Comparison of ENCODE assay signal across 1 cellular context in the genomic region with DNA sequence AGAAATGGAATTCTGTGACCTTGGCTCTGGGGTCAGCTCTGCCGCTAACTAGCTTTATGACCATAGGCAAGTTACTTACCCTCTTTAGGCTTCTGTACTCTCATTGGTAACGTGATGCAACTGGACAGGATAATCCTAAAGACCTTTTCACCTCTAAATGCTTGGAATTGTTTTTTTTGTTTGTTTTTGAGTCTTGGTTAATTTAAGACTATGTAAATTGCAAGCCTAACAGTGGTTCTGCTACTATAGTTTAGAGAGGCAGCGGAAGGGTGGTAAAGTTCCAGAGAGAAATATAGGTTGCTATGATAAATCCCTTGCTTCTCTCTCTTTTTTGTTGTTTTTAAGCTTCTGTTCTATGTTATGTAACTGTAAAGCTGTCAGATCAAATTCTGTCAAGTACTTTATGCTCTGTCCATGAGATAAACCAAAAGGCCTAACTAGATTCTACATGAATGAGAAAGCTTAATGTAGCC.
TF ChIP-seq lines count a peak whose summit lies in the region.

No MANE protein-coding gene starts in this region.

TF ChIP-seq in HepG2, 621 proteins besides CTCF, POLR2A, EP300 and RAD21 (continued from another document and continues in another):
- TF ChIP-seq ZNF318 (CRISPR knock-in tag; IDR thresholded peaks at IDR 0.05) (no peak), HMG20A (CRISPR knock-in tag; IDR thresholded peaks at IDR 0.05; ENCODE audit: borderline replicate concordance) (peak; percentile 50; the same call in 1 of the 2 replicates), ESRRA (CRISPR knock-in tag; IDR thresholded peaks at IDR 0.05; ENCODE audit: low read depth) (no peak), POLR2AphosphoS5 (IDR thresholded peaks at IDR 0.05; ENCODE audit: low read depth, low read length) (0 out of 2 replicates have a peak, but pooled peaks have one; percentile 21), ZZZ3 (CRISPR knock-in tag; IDR thresholded peaks at IDR 0.05; ENCODE audit: borderline replicate concordance) (no peak), ZBTB8A (CRISPR knock-in tag; IDR thresholded peaks at IDR 0.05; ENCODE audit: borderline replicate concordance, low read depth) (no peak), HNF4A (CRISPR knock-in tag; IDR thresholded peaks at IDR 0.05) (peak; percentile 52), ZNF790 (CRISPR knock-in tag; IDR thresholded peaks at IDR 0.05; ENCODE audit: borderline replicate concordance) (no peak), HNF4G (IDR thresholded peaks at IDR 0.05; ENCODE audit: borderline replicate concordance, low read depth, low read length) (0 out of 2 replicates have a peak, but pooled peaks have one; percentile 11), HNF4G (CRISPR knock-in tag; IDR thresholded peaks at IDR 0.05; ENCODE audit: borderline replicate concordance, low read depth) (no peak), ZNF10 (CRISPR knock-in tag; IDR thresholded peaks at IDR 0.05; ENCODE audit: borderline replicate concordance, low read depth) (no peak), PITX1 (CRISPR knock-in tag; IDR thresholded peaks at IDR 0.05) (0 out of 2 replicates have a peak, but pooled peaks have one; percentile 23), ZNF552 (CRISPR knock-in tag; IDR thresholded peaks at IDR 0.05; ENCODE audit: borderline replicate concordance) (no peak), SMAD3 (CRISPR knock-in tag; IDR thresholded peaks at IDR 0.05) (0 out of 2 replicates have a peak, but pooled peaks have one; percentile 47), CEBPB (IDR thresholded peaks at IDR 0.05; ENCODE audit: borderline replicate concordance, low read depth, low read length) (peak; percentile 55; the same call in 1 of the 2 replicates), ZNF547 (CRISPR knock-in tag; IDR thresholded peaks at IDR 0.05) (no peak), HOXD1 (CRISPR knock-in tag; IDR thresholded peaks at IDR 0.05) (no peak), NFIB (CRISPR knock-in tag; IDR thresholded peaks at IDR 0.05; ENCODE audit: borderline replicate concordance) (no peak), ZNF644 (CRISPR knock-in tag; IDR thresholded peaks at IDR 0.05; ENCODE audit: low read depth) (0 out of 2 replicates have a peak, but pooled peaks have one; percentile 16), NR2F1 (CRISPR knock-in tag; IDR thresholded peaks at IDR 0.05) (peak; percentile 80 to 93; a peak in 3 of 4 replicates), ZNF569 (CRISPR knock-in tag; IDR thresholded peaks at IDR 0.05; ENCODE audit: borderline replicate concordance) (no peak), ARID5B (CRISPR knock-in tag; IDR thresholded peaks at IDR 0.05) (peak; percentile 76), ZMYM4 (CRISPR knock-in tag; IDR thresholded peaks at IDR 0.05) (peak; percentile 72), ZNF496 (CRISPR knock-in tag; IDR thresholded peaks at IDR 0.05; ENCODE audit: insufficient replicate concordance) (no peak), JARID2 (CRISPR knock-in tag; IDR thresholded peaks at IDR 0.05; ENCODE audit: insufficient replicate concordance) (no peak), TCF7L2 (IDR thresholded peaks at IDR 0.05; ENCODE audit: low read depth, low read length) (no peak), ZNF3 (CRISPR knock-in tag; IDR thresholded peaks at IDR 0.05) (no peak), ZNF614 (CRISPR knock-in tag; IDR thresholded peaks at IDR 0.05; ENCODE audit: borderline replicate concordance) (peak; percentile 20; the same call in 1 of the 2 replicates), ATM (IDR thresholded peaks at IDR 0.05; ENCODE audit: borderline replicate concordance) (no peak), SOX13 (IDR thresholded peaks at IDR 0.05) (no peak), SOX13 (CRISPR knock-in tag; conservative IDR thresholded peaks at IDR 0.05 in 1 of 2, IDR thresholded peaks at IDR 0.05 in 1 of 2) (peak in 1 of 2 experiments; percentile 84; a peak in 2 of 4 replicates), ZBTB46 (CRISPR knock-in tag; IDR thresholded peaks at IDR 0.05; ENCODE audit: borderline replicate concordance) (no peak), ZNF749 (CRISPR knock-in tag; IDR thresholded peaks at IDR 0.05; ENCODE audit: borderline replicate concordance) (no peak), BCL6 (CRISPR knock-in tag; IDR thresholded peaks at IDR 0.05) (peak; percentile 69), ZNF713 (CRISPR knock-in tag; IDR thresholded peaks at IDR 0.05) (no peak), RARA (CRISPR knock-in tag; IDR thresholded peaks at IDR 0.05) (peak; percentile 83), ZSCAN31 (CRISPR knock-in tag; IDR thresholded peaks at IDR 0.05; ENCODE audit: low read depth) (no peak)
- TF ChIP-seq, protein P1, sequence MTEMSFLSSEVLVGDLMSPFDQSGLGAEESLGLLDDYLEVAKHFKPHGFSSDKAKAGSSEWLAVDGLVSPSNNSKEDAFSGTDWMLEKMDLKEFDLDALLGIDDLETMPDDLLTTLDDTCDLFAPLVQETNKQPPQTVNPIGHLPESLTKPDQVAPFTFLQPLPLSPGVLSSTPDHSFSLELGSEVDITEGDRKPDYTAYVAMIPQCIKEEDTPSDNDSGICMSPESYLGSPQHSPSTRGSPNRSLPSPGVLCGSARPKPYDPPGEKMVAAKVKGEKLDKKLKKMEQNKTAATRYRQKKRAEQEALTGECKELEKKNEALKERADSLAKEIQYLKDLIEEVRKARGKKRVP (CRISPR knock-in tag; IDR thresholded peaks at IDR 0.05) = peak in 1 of 2 experiments; percentile 81; a peak in 2 of 4 replicates
- TF ChIP-seq, protein P2, sequence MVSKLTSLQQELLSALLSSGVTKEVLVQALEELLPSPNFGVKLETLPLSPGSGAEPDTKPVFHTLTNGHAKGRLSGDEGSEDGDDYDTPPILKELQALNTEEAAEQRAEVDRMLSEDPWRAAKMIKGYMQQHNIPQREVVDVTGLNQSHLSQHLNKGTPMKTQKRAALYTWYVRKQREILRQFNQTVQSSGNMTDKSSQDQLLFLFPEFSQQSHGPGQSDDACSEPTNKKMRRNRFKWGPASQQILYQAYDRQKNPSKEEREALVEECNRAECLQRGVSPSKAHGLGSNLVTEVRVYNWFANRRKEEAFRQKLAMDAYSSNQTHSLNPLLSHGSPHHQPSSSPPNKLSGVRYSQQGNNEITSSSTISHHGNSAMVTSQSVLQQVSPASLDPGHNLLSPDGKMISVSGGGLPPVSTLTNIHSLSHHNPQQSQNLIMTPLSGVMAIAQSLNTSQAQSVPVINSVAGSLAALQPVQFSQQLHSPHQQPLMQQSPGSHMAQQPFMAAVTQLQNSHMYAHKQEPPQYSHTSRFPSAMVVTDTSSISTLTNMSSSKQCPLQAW (CRISPR knock-in tag; IDR thresholded peaks at IDR 0.05) = no peak
- TF ChIP-seq, protein P3, sequence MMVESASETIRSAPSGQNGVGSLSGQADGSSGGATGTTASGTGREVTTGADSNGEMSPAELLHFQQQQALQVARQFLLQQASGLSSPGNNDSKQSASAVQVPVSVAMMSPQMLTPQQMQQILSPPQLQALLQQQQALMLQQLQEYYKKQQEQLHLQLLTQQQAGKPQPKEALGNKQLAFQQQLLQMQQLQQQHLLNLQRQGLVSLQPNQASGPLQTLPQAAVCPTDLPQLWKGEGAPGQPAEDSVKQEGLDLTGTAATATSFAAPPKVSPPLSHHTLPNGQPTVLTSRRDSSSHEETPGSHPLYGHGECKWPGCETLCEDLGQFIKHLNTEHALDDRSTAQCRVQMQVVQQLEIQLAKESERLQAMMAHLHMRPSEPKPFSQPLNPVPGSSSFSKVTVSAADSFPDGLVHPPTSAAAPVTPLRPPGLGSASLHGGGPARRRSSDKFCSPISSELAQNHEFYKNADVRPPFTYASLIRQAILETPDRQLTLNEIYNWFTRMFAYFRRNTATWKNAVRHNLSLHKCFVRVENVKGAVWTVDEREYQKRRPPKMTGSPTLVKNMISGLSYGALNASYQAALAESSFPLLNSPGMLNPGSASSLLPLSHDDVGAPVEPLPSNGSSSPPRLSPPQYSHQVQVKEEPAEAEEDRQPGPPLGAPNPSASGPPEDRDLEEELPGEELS (CRISPR knock-in tag; IDR thresholded peaks at IDR 0.05) = peak; percentile 44
- TF ChIP-seq, protein P4, sequence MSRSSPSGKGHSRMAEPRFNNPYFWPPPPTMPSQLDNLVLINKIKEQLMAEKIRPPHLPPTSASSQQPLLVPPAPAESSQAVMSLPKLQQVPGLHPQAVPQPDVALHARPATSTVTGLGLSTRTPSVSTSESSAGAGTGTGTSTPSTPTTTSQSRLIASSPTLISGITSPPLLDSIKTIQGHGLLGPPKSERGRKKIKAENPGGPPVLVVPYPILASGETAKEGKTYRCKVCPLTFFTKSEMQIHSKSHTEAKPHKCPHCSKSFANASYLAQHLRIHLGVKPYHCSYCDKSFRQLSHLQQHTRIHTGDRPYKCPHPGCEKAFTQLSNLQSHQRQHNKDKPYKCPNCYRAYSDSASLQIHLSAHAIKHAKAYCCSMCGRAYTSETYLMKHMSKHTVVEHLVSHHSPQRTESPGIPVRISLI (CRISPR knock-in tag; IDR thresholded peaks at IDR 0.05; ENCODE audit: borderline replicate concordance) = no peak
